17 cellular contexts compared by ENCODE assay signal in the genomic region with DNA sequence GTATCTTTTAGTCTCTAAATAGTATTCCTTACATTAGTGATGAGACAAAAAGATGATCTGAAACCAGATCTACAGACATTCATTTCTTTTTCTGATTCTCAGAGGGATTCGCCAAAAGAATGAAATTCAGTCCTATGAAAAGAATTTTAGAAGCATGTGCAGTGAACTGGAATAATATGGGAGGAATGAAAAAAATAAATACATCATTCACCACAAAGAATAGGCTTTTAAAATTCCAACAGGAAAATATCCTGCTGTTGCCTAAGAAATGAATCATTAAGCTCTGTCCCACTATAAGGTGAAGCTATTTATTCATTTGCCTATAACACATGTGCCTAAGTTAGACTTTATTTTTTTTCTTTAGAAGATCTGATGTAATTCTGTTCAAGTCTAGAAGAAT.
DNase-seq lines count a peak whose midpoint lies in the region; ATAC-seq, FAIRE-seq and TF ChIP-seq lines count a peak whose summit lies in the region.
"Had no signal": no experiment of that assay in that cellular context is flagged by ENCODE, and none has a peak within 500 bp of the region (broad histone marks: within the 10 kb centered on the region; RNA-seq: fewer than 3 reads in every experiment).

No MANE protein-coding gene starts in this region.

- TF ChIP-seq RAD21 in A549 (conservative IDR thresholded peaks at IDR 0.05 in 1 of 2, IDR thresholded peaks at IDR 0.05 in 1 of 2), result 0 out of 5 replicates have a peak, but pooled peaks of 1 of the 2 experiments have one; percentile 27

- TF ChIP-seq CTCF in A549 (IDR thresholded peaks at IDR 0.05), result no peak
- TF ChIP-seq CTCF in foreskin keratinocyte (conservative IDR thresholded peaks at IDR 0.05), result no peak
- no peak for TF ChIP-seq CTCF in glutamatergic neuron (IDR thresholded peaks at IDR 0.05; ENCODE audit: partially characterized antibody, unreplicated experiment)
- no peak for TF ChIP-seq CTCF in WTC11 (IDR thresholded peaks at IDR 0.05)

- no peaks in the 10 kb centered on the region for H3K9me2 ChIP-seq in GM23248 (ENCODE audit: insufficient read depth)

- H3K4me2 ChIP-seq in A549 (peak overlapping the region; percentile 52), GM23248 (ENCODE audit: unreplicated experiment) (peak overlapping the region; percentile 45)
- H3K4me2 ChIP-seq: neural progenitor cell had no signal

- no peaks in the 10 kb centered on the region for H3K79me2 ChIP-seq in GM23248 (ENCODE audit: insufficient read depth)

- peak in 1 of 2 experiments; percentile 18; a peak in 1 of 5 replicates for TF ChIP-seq EP300 in A549 (IDR thresholded peaks at IDR 0.05)

- H3K4me3 Mint-ChIP-seq in glutamatergic neuron (ENCODE audit: unreplicated experiment) (no peak overlapping the region), WTC11 (no peak overlapping the region)
- H3K4me3 Mint-ChIP-seq: neural progenitor cell had no signal

- ATAC-seq in A549 (0 out of 6 replicates have a peak, but pooled peaks of 1 of the 2 experiments have one; percentile 24), SK-N-SH treated with all-trans-retinoic acid at 6 μM for 48 hours (peak; percentile 84), foreskin keratinocyte (no peak), WTC11 (no peak)
- ATAC-seq: lower lobe of right lung had no signal

- H3K36me3 Mint-ChIP-seq in glutamatergic neuron (ENCODE audit: unreplicated experiment) (no peaks in the 10 kb centered on the region), WTC11 (no peaks in the 10 kb centered on the region)
- H3K36me3 Mint-ChIP-seq: neural progenitor cell had no signal

- H3K36me3 ChIP-seq in GM23248 (ENCODE audit: low read depth), result no peaks in the 10 kb centered on the region
- H3K36me3 ChIP-seq: lower lobe of right lung, neural progenitor cell, spleen, WERI-Rb-1 had no signal

- CTCF ChIA-PET in A549 (lab: Yijun Ruan, JAX) (no interaction called here), WTC11 (lab: Charles Lee) (no interaction called here)

- 20% methylated on average over 1 of the region's 1 CpG for WGBS in A549 (ENCODE audit: missing lambda C conversion rate)
- 21 to 54% methylated on average over 1 of the region's 1 CpG for WGBS in GM23248 (ENCODE audit: low coverage in 1 of 2, low lambda C conversion rate in 2 of 2, missing lambda C conversion rate in 2 of 2), 2 experiments

- POLR2A ChIA-PET in A549 (lab: Yijun Ruan, JAX), result interaction anchor here (0.6 kb wide), 1 partner anchor 728 kb away, joined by 3 read pairs; no protein-coding TSS in a partner anchor
- POLR2A ChIA-PET in WTC11 (lab: Charles Lee), result no interaction called here

- no peak for FAIRE-seq in A549 (lab: Jason Lieb, UNC)
- FAIRE-seq: GM12891 had no signal

- in situ Hi-C loops in GM23248 (cut with MboI), result no loop called here

- no peak for TF ChIP-seq POLR2A in A549 (IDR thresholded peaks at IDR 0.05; ENCODE audit: low read length)

- no peaks in the 10 kb centered on the region for H3K27me3 ChIP-seq in GM23248 (replicated peaks; ENCODE audit: insufficient read depth)
- H3K27me3 ChIP-seq in foreskin keratinocyte, result no peaks in the 10 kb centered on the region
- H3K27me3 ChIP-seq: neural progenitor cell, spleen had no signal

- H3K27me3 Mint-ChIP-seq in glutamatergic neuron (ENCODE audit: unreplicated experiment) (no peaks in the 10 kb centered on the region), WTC11 (ENCODE audit: low read depth) (no peaks in the 10 kb centered on the region)

- peak overlapping the region; percentile 49 for H2AFZ ChIP-seq in GM23248
- H2AFZ ChIP-seq: neural progenitor cell had no signal

- H3K9me3 Mint-ChIP-seq in glutamatergic neuron (ENCODE audit: unreplicated experiment) (no peaks in the 10 kb centered on the region), WTC11 (no peaks in the 10 kb centered on the region)
- H3K9me3 Mint-ChIP-seq: neural progenitor cell had no signal

- peaks cover 14% of the 10 kb centered on the region for H3F3A ChIP-seq in GM23248 (ENCODE audit: insufficient read depth)

- H3K4me1 Mint-ChIP-seq in glutamatergic neuron (ENCODE audit: low read depth, unreplicated experiment) (no peaks in the 10 kb centered on the region), WTC11 (peaks cover 5% of the 10 kb centered on the region)

- peaks cover 16% of the 10 kb centered on the region for H3K4me1 ChIP-seq in A549
- peaks cover 37% of the 10 kb centered on the region for H3K4me1 ChIP-seq in GM23248 (ENCODE audit: insufficient read depth)
- H3K4me1 ChIP-seq in foreskin keratinocyte, result peaks cover 7% of the 10 kb centered on the region
- H3K4me1 ChIP-seq: lower lobe of right lung, neural progenitor cell, spleen had no signal

- H4K20me1 ChIP-seq in GM23248 (ENCODE audit: insufficient read depth), result no peaks in the 10 kb centered on the region

- H3K4me3 ChIP-seq in A549, result no peak overlapping the region
- no peak overlapping the region for H3K4me3 ChIP-seq in GM23248
- H3K4me3 ChIP-seq: lower lobe of right lung, neural progenitor cell, spleen had no signal

- H3K27ac ChIP-seq in A549 (peak overlapping the region; percentile 57 to 81), GM23248 (peak overlapping the region; percentile 66), foreskin keratinocyte (no peak overlapping the region)
- H3K27ac ChIP-seq: lower lobe of right lung, neural progenitor cell, spleen, WERI-Rb-1 had no signal

- H3K27ac Mint-ChIP-seq in glutamatergic neuron (ENCODE audit: unreplicated experiment), result no peak overlapping the region
- no peak overlapping the region for H3K27ac Mint-ChIP-seq in WTC11
- H3K27ac Mint-ChIP-seq: neural progenitor cell had no signal

- DNase-seq in A549 (ENCODE audit: low read depth in 1 of 2, low spot score in 1 of 2), result peak in 1 of 2 experiments; percentile 11
- peak; percentile 59 for DNase-seq in GM23248
- peak; percentile 5 to 11 for DNase-seq in foreskin keratinocyte
- DNase-seq in glutamatergic neuron, result no peak
- no peak for DNase-seq in WTC11 (ENCODE audit: low spot score)
- DNase-seq in OCI-M1 (lab: John Stamatoyannopoulos, UW), result no peak
- DNase-seq in NAMALWA (ENCODE audit: low spot score), result no peak
- DNase-seq: activated naive CD4-positive, alpha-beta T cell treated with Interleukin-2 at 50 U/mL for 16 hours; cerebellar nuclear complex; DMS79 treated with DMSO at 0.1 percent for 48 hours; lower lobe of right lung; NCI-H1092 treated with DMSO at 0.1 percent for 48 hours; spleen; WERI-Rb-1 had no signal

- H3K9ac ChIP-seq in GM23248, result peak overlapping the region; percentile 32; the same call in 1 of the 2 replicates
- H3K9ac ChIP-seq: neural progenitor cell had no signal

- no peaks in the 10 kb centered on the region for H3K9me3 ChIP-seq in A549
- H3K9me3 ChIP-seq in GM23248 (ENCODE audit: low read depth), result no peaks in the 10 kb centered on the region
- H3K9me3 ChIP-seq: lower lobe of right lung, spleen had no signal

TF ChIP-seq in A549, 52 proteins besides CTCF, POLR2A, EP300 and RAD21 (continues in another document):
- TF ChIP-seq JUNB (IDR thresholded peaks at IDR 0.05), result peak; percentile 22; the same call in 1 of the 2 replicates

TF ChIP-seq in SK-N-SH treated with all-trans-retinoic acid at 6 μM for 48 hours, 23 proteins besides CTCF, POLR2A, EP300 and RAD21:
- peak; percentile 70 for TF ChIP-seq ISL1 (CRISPR knock-in tag; IDR thresholded peaks at IDR 0.05)
- TF ChIP-seq ZNF565 (CRISPR knock-in tag; conservative IDR thresholded peaks at IDR 0.05; ENCODE audit: low read depth), result no peak
- TF ChIP-seq CSDC2 (CRISPR knock-in tag; IDR thresholded peaks at IDR 0.05), result no peak
- no peak for TF ChIP-seq BACH2 (CRISPR knock-in tag; IDR thresholded peaks at IDR 0.05; ENCODE audit: borderline replicate concordance)
- no peak for TF ChIP-seq TCF4 (CRISPR knock-in tag; IDR thresholded peaks at IDR 0.05; ENCODE audit: borderline replicate concordance)
- no peak for TF ChIP-seq ZFP3 (CRISPR knock-in tag; IDR thresholded peaks at IDR 0.05)

TF ChIP-seq in WTC11, 78 proteins besides CTCF, POLR2A, EP300 and RAD21:
- TF ChIP-seq, protein P1, sequence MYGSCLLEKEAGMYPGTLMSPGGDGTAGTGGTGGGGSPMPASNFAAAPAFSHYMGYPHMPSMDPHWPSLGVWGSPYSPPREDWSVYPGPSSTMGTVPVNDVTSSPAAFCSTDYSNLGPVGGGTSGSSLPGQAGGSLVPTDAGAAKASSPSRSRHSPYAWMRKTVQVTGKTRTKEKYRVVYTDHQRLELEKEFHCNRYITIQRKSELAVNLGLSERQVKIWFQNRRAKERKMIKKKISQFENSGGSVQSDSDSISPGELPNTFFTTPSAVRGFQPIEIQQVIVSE (CRISPR knock-in tag; IDR thresholded peaks at IDR 0.05; ENCODE audit: borderline replicate concordance), result no peak

Comparison
In these comparisons a context has a peak if more than half of its experiments do, and no peak if none do; other contexts are left out.
1. DNase-seq: peak in GM23248 (single experiment) and foreskin keratinocyte (2 of 2); none in glutamatergic neuron (single experiment), WTC11 (single experiment), OCI-M1 (single experiment) and NAMALWA (single experiment).